13 cellular contexts compared by ENCODE assay signal in genomic region chr1:198890531-198890930, GRCh38.
DNase-seq lines count a peak whose midpoint lies in the region; ATAC-seq and TF ChIP-seq lines count a peak whose summit lies in the region.
"Had no signal": no experiment of that assay in that cellular context is flagged by ENCODE, and none has a peak within 500 bp of the region (broad histone marks: within the 10 kb centered on the region; RNA-seq: fewer than 3 reads in every experiment).

No MANE protein-coding gene starts in this region.

- ATAC-seq in HG03139 (IDR thresholded peaks at IDR 0.05; ENCODE audit: unreplicated experiment): no peak
- ATAC-seq in HG03025 (IDR thresholded peaks at IDR 0.05; ENCODE audit: low FRiP score, unreplicated experiment): no peak
- ATAC-seq: sciatic nerve had no signal

- no peak for TF ChIP-seq CTCF in HFFc6 (IDR thresholded peaks at IDR 0.05)
- TF ChIP-seq CTCF in nephron progenitor cell (IDR thresholded peaks at IDR 0.05): no peak

- peaks cover 77% of the 10 kb centered on the region for H3K4me1 Mint-ChIP-seq in HFFc6 (ENCODE audit: low read depth)
- peaks cover 4% of the 10 kb centered on the region for H3K4me1 Mint-ChIP-seq in nephron progenitor cell

- H3K9me3 Mint-ChIP-seq in HFFc6 (no peaks in the 10 kb centered on the region), nephron progenitor cell (no peaks in the 10 kb centered on the region)
- H3K9me3 Mint-ChIP-seq: neural crest cell had no signal

- H3K36me3 Mint-ChIP-seq in HFFc6 (ENCODE audit: low read depth) (peaks cover 15% of the 10 kb centered on the region), nephron progenitor cell (ENCODE audit: low read depth) (no peaks in the 10 kb centered on the region)

- peak overlapping the region; percentile 31 for H3K4me3 Mint-ChIP-seq in HFFc6
- H3K4me3 Mint-ChIP-seq in nephron progenitor cell: no peak overlapping the region
- H3K4me3 Mint-ChIP-seq: neural crest cell had no signal

- H3K27me3 Mint-ChIP-seq in HFFc6 (ENCODE audit: insufficient read depth): no peaks in the 10 kb centered on the region
- no peaks in the 10 kb centered on the region for H3K27me3 Mint-ChIP-seq in nephron progenitor cell (ENCODE audit: low read depth, poor library complexity)

- peak; percentile 42 for DNase-seq in Caki2 (ENCODE audit: low read depth)
- DNase-seq in HFFc6: peak; percentile 60
- DNase-seq in NCI-H748 (lab: John Stamatoyannopoulos, UW; ENCODE audit: unreplicated experiment): peak; percentile 56
- DNase-seq in fibroblast of peridontal ligament (ENCODE audit: extremely low read depth): peak; percentile 27
- DNase-seq in nephron progenitor cell: no peak
- no peak for DNase-seq in DMS79 (lab: John Stamatoyannopoulos, UW)
- DNase-seq: caudate nucleus, Right ventricle myocardium superior, stomach had no signal

- in situ Hi-C loops in Caki2 (cut with HindIII; ENCODE audit: low pct_unique_long_range_greater_than_20kb, low sequenced_read_pairs): no loop called here

- H3K27ac Mint-ChIP-seq in HFFc6: peak overlapping the region; percentile 51
- no peak overlapping the region for H3K27ac Mint-ChIP-seq in nephron progenitor cell

Comparison
In these comparisons a context has a peak if more than half of its experiments do, and no peak if none do; other contexts are left out.
1. DNase-seq: peak in Caki2 (single experiment), HFFc6 (single experiment), NCI-H748 (single experiment) and fibroblast of peridontal ligament (single experiment); none in nephron progenitor cell (single experiment) and DMS79 (single experiment).